23 cellular contexts compared by ENCODE assay signal in genomic region chr3:88301273-88302002, GRCh38.
DNase-seq lines count a peak whose midpoint lies in the region; ATAC-seq, FAIRE-seq and TF ChIP-seq lines count a peak whose summit lies in the region.
"Had no signal": no experiment of that assay in that cellular context is flagged by ENCODE, and none has a peak within 500 bp of the region (broad histone marks: within the 10 kb centered on the region; RNA-seq: fewer than 3 reads in every experiment).

No MANE protein-coding gene starts in this region.

- H3K79me1 ChIP-seq in mesenchymal stem cell (replicated peaks; ENCODE audit: low read length, poor library complexity, severe bottlenecking): no peaks in the 10 kb centered on the region

- H2BK5ac ChIP-seq in mesenchymal stem cell (ENCODE audit: low read depth, low read length, poor library complexity, severe bottlenecking): no peak overlapping the region

- no peak for ATAC-seq in GM18511 (IDR thresholded peaks at IDR 0.05; ENCODE audit: unreplicated experiment)
- no peak for ATAC-seq in HG02678 (IDR thresholded peaks at IDR 0.05; ENCODE audit: unreplicated experiment)

- H3K27me3 ChIP-seq in ACC112 (ENCODE audit: insufficient read depth, low read length) (no peaks in the 10 kb centered on the region), bronchial epithelial cell (ENCODE audit: control insufficient read depth, insufficient read depth, low read length) (no peaks in the 10 kb centered on the region), mesenchymal stem cell (ENCODE audit: control insufficient read depth in 1 of 2, insufficient read depth in 1 of 2, low read length in 2 of 2) (no peaks in the 10 kb centered on the region), Karpas-422 (ENCODE audit: low read length) (no peaks in the 10 kb centered on the region)
- H3K27me3 ChIP-seq: BE2C had no signal

- H3K9me2 ChIP-seq in Karpas-422 (replicated peaks; ENCODE audit: insufficient read depth, low read length): no peaks in the 10 kb centered on the region

- H3K79me2 ChIP-seq in ACC112 (ENCODE audit: control insufficient read depth, insufficient read depth, low read length, unreplicated experiment) (no peaks in the 10 kb centered on the region), Karpas-422 (ENCODE audit: low read length) (no peaks in the 10 kb centered on the region)

- no peak for FAIRE-seq in bronchial epithelial cell (lab: Jason Lieb, UNC)
- FAIRE-seq: RCC 7860 had no signal

- H2AK5ac ChIP-seq in mesenchymal stem cell (ENCODE audit: low read length, severe bottlenecking): no peak overlapping the region

- no peak overlapping the region for H4K8ac ChIP-seq in mesenchymal stem cell (ENCODE audit: low read length)

- no CpG with 5 or more reads among the region's 3 CpGs for WGBS in mesenchymal stem cell

- TF ChIP-seq CTCF in bronchial epithelial cell (IDR thresholded peaks at IDR 0.05; ENCODE audit: insufficient read depth, low read length, severe bottlenecking): no peak

- H2BK15ac ChIP-seq in mesenchymal stem cell (ENCODE audit: low read depth, poor library complexity, severe bottlenecking): no peak overlapping the region

- H3K14ac ChIP-seq in mesenchymal stem cell (ENCODE audit: low read length in 2 of 2): no peak overlapping the region

- H4K91ac ChIP-seq in mesenchymal stem cell (ENCODE audit: low read length): no peak overlapping the region

- no peak overlapping the region for H2BK120ac ChIP-seq in mesenchymal stem cell (ENCODE audit: low read depth, low read length)

- H2AFZ ChIP-seq in ACC112 (ENCODE audit: low read length, unreplicated experiment): peak overlapping the region; percentile 71
- H2AFZ ChIP-seq in mesenchymal stem cell (ENCODE audit: low read depth, low read length): no peak overlapping the region
- no peak overlapping the region for H2AFZ ChIP-seq in Karpas-422 (ENCODE audit: low read length)

- H3K9ac ChIP-seq in mesenchymal stem cell (ENCODE audit: low read length) (no peak overlapping the region), Karpas-422 (ENCODE audit: low read length) (no peak overlapping the region)

- H3K4me2 ChIP-seq in mesenchymal stem cell (ENCODE audit: low read length, poor library complexity, severe bottlenecking) (no peak overlapping the region), Karpas-422 (ENCODE audit: low read depth, low read length, poor library complexity, severe bottlenecking) (no peak overlapping the region)

- no peak overlapping the region for H2BK12ac ChIP-seq in mesenchymal stem cell (ENCODE audit: low read length in 2 of 2)

- DNase-seq in LoVo (ENCODE audit: low spot score) (peak; percentile 31), bronchial epithelial cell (ENCODE audit: low read depth) (peak; percentile 1), mesenchymal stem cell (peak; percentile 33), DMS153 treated with DMSO at 0.1 percent for 48 hours (lab: John Stamatoyannopoulos, UW; ENCODE audit: unreplicated experiment) (no peak), Karpas-422 (no peak)
- DNase-seq: 8988T; BE2C; CD4-positive, CD25-positive, alpha-beta regulatory T cell; DMS153; EL; H9; MV-4-11; NCI-H1417 treated with DMSO at 0.1 percent for 48 hours; NCI-H2029; NCI-H446 treated with DMSO at 0.1 percent for 48 hours; NK-92 treated with Interleukin-12 subunit alpha and Interleukin-12 subunit beta, amount 100 ng/mL, for 24 hours; Right ventricle myocardium superior; SW 1271 had no signal

- H3K4ac ChIP-seq in mesenchymal stem cell (ENCODE audit: low read depth in 1 of 2, low read length in 2 of 2): no peak overlapping the region

- H3K4me1 ChIP-seq in ACC112 (ENCODE audit: control insufficient read depth, insufficient read depth, low read length, unreplicated experiment) (peaks cover 3% of the 10 kb centered on the region), mesenchymal stem cell (ENCODE audit: control insufficient read depth, insufficient read depth, low read depth, low read length) (no peaks in the 10 kb centered on the region), Karpas-422 (ENCODE audit: low read length) (no peaks in the 10 kb centered on the region)
- H3K4me1 ChIP-seq: BE2C had no signal

- H3K9me3 ChIP-seq in mesenchymal stem cell (ENCODE audit: control insufficient read depth, low read length) (no peaks in the 10 kb centered on the region), Karpas-422 (ENCODE audit: low read length) (no peaks in the 10 kb centered on the region)
- H3K9me3 ChIP-seq: BE2C had no signal

- H3K36me3 ChIP-seq in ACC112 (ENCODE audit: insufficient read depth, low read length): no peaks in the 10 kb centered on the region
- H3K36me3 ChIP-seq in bronchial epithelial cell (ENCODE audit: control insufficient read depth, insufficient read depth, low read length): no peaks in the 10 kb centered on the region
- no peaks in the 10 kb centered on the region for H3K36me3 ChIP-seq in mesenchymal stem cell (ENCODE audit: control insufficient read depth in 1 of 2, insufficient read depth in 2 of 2, low read depth in 1 of 2, low read length in 2 of 2)
- no peaks in the 10 kb centered on the region for H3K36me3 ChIP-seq in Karpas-422 (ENCODE audit: insufficient read depth, low read length)
- H3K36me3 ChIP-seq: BE2C had no signal

- H4K20me1 ChIP-seq in Karpas-422 (ENCODE audit: insufficient read depth, low read depth, low read length): no peaks in the 10 kb centered on the region

- H3K23ac ChIP-seq in mesenchymal stem cell (ENCODE audit: low read length in 2 of 2): no peak overlapping the region

- no peak overlapping the region for H3K18ac ChIP-seq in mesenchymal stem cell (ENCODE audit: low read depth in 1 of 2, low read length in 2 of 2)

- H3K27ac ChIP-seq in ACC112 (ENCODE audit: low read depth, low read length) (peak overlapping the region; percentile 86), mesenchymal stem cell (ENCODE audit: low read length, poor library complexity, severe bottlenecking) (no peak overlapping the region), Karpas-422 (ENCODE audit: low read length) (no peak overlapping the region)
- H3K27ac ChIP-seq: HL-60 had no signal

- H3K4me3 ChIP-seq in ACC112 (ENCODE audit: low read depth, low read length) (no peak overlapping the region), bronchial epithelial cell (ENCODE audit: low read depth, low read length) (no peak overlapping the region), mesenchymal stem cell (ENCODE audit: insufficient read depth in 1 of 2, low read depth in 1 of 2, low read length in 2 of 2) (no peak overlapping the region), Karpas-422 (ENCODE audit: low read length) (no peak overlapping the region)

Comparison
In these comparisons a context has a peak if more than half of its experiments do, and no peak if none do; other contexts are left out.
1. DNase-seq: peak in LoVo (single experiment), bronchial epithelial cell (single experiment) and mesenchymal stem cell (single experiment); none in DMS153 treated with DMSO at 0.1 percent for 48 hours (single experiment) and Karpas-422 (single experiment).